ENCODE assay signal across 1 cellular context in genomic region chr1:42767510-42767924, GRCh38.
TF ChIP-seq lines count a peak whose summit lies in the region.

No MANE protein-coding gene starts in this region.

TF ChIP-seq in HEK293, 187 proteins besides CTCF, POLR2A, EP300 and RAD21 (continued from another document):
- TF ChIP-seq ZXDB (tag by site-specific recombination; IDR thresholded peaks at IDR 0.05): 0 out of 2 replicates have a peak, but pooled peaks have one; percentile 10
- no peak for TF ChIP-seq ZNF670 (tag by site-specific recombination; IDR thresholded peaks at IDR 0.05; ENCODE audit: low read depth)
- no peak for TF ChIP-seq MZF1 (tag by site-specific recombination; IDR thresholded peaks at IDR 0.05; ENCODE audit: borderline replicate concordance)
- TF ChIP-seq GLIS2 (tag by site-specific recombination; IDR thresholded peaks at IDR 0.05): peak; percentile 87
- no peak for TF ChIP-seq ZNF184 (tag by site-specific recombination; IDR thresholded peaks at IDR 0.05)
- TF ChIP-seq ZIC2 (tag by site-specific recombination; IDR thresholded peaks at IDR 0.05): peak; percentile 12; the same call in 1 of the 2 replicates
- TF ChIP-seq SALL2 (tag by site-specific recombination; IDR thresholded peaks at IDR 0.05; ENCODE audit: borderline replicate concordance): no peak
- TF ChIP-seq ZNF513 (tag by site-specific recombination; IDR thresholded peaks at IDR 0.05): no peak
- no peak for TF ChIP-seq ZNF785 (tag by site-specific recombination; IDR thresholded peaks at IDR 0.05)
- 0 out of 2 replicates have a peak, but pooled peaks have one; percentile 5 for TF ChIP-seq ZNF2 (tag by site-specific recombination; IDR thresholded peaks at IDR 0.05)
- TF ChIP-seq ZNF660 (tag by site-specific recombination; IDR thresholded peaks at IDR 0.05): 0 out of 2 replicates have a peak, but pooled peaks have one; percentile 58
- TF ChIP-seq ZNF768 (tag by site-specific recombination; IDR thresholded peaks at IDR 0.05): no peak
- TF ChIP-seq ZNF423 (tag by site-specific recombination; IDR thresholded peaks at IDR 0.05): 0 out of 2 replicates have a peak, but pooled peaks have one; percentile 39
- no peak for TF ChIP-seq ZNF112 (tag by site-specific recombination; IDR thresholded peaks at IDR 0.05)
- peak; percentile 40; the same call in 1 of the 2 replicates for TF ChIP-seq GLIS1 (tag by site-specific recombination; IDR thresholded peaks at IDR 0.05)
- no peak for TF ChIP-seq ZBTB1 (tag by site-specific recombination; IDR thresholded peaks at IDR 0.05)
- 0 out of 2 replicates have a peak, but pooled peaks have one; percentile 5 for TF ChIP-seq PRDM10 (tag by site-specific recombination; IDR thresholded peaks at IDR 0.05)
- no peak for TF ChIP-seq ZNF155 (tag by site-specific recombination; IDR thresholded peaks at IDR 0.05)
- TF ChIP-seq YY1 (tag by site-specific recombination; IDR thresholded peaks at IDR 0.05): no peak; the same call in 1 of the 2 replicates
- TF ChIP-seq KLF8 (tag by site-specific recombination; IDR thresholded peaks at IDR 0.05): peak; percentile 19; the same call in 1 of the 2 replicates
- TF ChIP-seq ZFP37 (tag by site-specific recombination; IDR thresholded peaks at IDR 0.05): peak; percentile 74; the same call in 1 of the 2 replicates
- TF ChIP-seq ZNF501 (tag by site-specific recombination; IDR thresholded peaks at IDR 0.05): peak; percentile 65; the same call in 1 of the 2 replicates
TF ChIP-seq in HEK293: peak in this region for 17.
